Comparison of ENCODE assay signal across 20 cellular contexts in the genomic region with DNA sequence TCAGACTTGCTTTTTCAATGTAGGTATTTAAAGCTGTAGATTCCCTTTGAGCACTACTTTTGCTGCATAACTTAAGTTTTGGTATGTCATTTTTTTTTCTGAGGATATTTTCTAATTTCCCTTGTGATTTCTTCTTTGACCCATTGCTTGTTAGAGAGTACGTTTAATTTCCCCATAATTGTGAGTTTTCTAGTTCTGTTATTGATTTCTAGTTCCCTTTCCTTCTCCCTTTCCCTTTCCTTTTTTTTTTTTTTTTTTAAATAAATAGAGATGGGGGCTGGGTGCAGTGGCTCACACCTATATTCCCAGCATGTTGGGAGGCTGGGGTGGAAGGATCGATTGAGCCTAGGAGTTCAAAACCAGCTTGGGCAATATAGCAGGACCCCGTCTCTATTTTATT. TPM values are rescaled to one million over a fixed set of nuclear protein-coding genes. Genes with fewer than 3 reads are reported as not detected.
"Had no signal": no experiment of that assay in that cellular context is flagged by ENCODE, and none has a peak within 500 bp of the region (broad histone marks: within the 10 kb centered on the region; RNA-seq: fewer than 3 reads in every experiment).

No MANE protein-coding gene starts in this region.

- ATAC-seq: left cardiac atrium; lower lobe of right lung; psoas muscle; right lobe of liver; stimulated activated memory B cell treated with anti-CD40 and anti-IgM and Interleukin-4, amounts not matched to agents 10 μg/mL and 1 μg/mL and 100 μg/mL, for 72 hours had no signal

- DNase-seq: effector memory CD4-positive, alpha-beta T cell; erythroblast; foreskin melanocyte; head of caudate nucleus; kidney; left cardiac atrium; left ventricle myocardium inferior; lower lobe of right lung; mesenchymal stem cell; midbrain; naive B cell; nephron progenitor cell; psoas muscle; retina; right lobe of liver; stimulated activated CD4-positive, alpha-beta T cell treated with anti-CD3 and anti-CD28 coated beads, Interleukin-4, amount 100 ng/mL, for 1 hour; stomach; substantia nigra; transverse colon had no signal

- H3K27me3 Mint-ChIP-seq: naive B cell; stimulated activated memory B cell treated with anti-CD40 and anti-IgM and Interleukin-4, amounts not matched to agents 10 μg/mL and 1 μg/mL and 100 μg/mL, for 72 hours had no signal

- H3K4me3 Mint-ChIP-seq: nephron progenitor cell; stimulated activated memory B cell treated with anti-CD40 and anti-IgM and Interleukin-4, amounts not matched to agents 10 μg/mL and 1 μg/mL and 100 μg/mL, for 72 hours had no signal

- H3K27ac Mint-ChIP-seq: nephron progenitor cell; stimulated activated memory B cell treated with anti-CD40 and anti-IgM and Interleukin-4, amounts not matched to agents 10 μg/mL and 1 μg/mL and 100 μg/mL, for 72 hours had no signal

- H3K9me3 Mint-ChIP-seq: nephron progenitor cell; stimulated activated memory B cell treated with anti-CD40 and anti-IgM and Interleukin-4, amounts not matched to agents 10 μg/mL and 1 μg/mL and 100 μg/mL, for 72 hours had no signal

RNA-seq across cellular contexts. Expression of gene CCDC116, which starts 34.3 kb away (rescaled TPM):
- total RNA-seq: right lobe of liver, stomach had no signal

RNA-seq across cellular contexts. Expression of gene RIMBP3C, which starts 47.0 kb away (rescaled TPM):
- total RNA-seq: psoas muscle, transverse colon had no signal
